1 cellular context compared by ENCODE assay signal in the genomic region with DNA sequence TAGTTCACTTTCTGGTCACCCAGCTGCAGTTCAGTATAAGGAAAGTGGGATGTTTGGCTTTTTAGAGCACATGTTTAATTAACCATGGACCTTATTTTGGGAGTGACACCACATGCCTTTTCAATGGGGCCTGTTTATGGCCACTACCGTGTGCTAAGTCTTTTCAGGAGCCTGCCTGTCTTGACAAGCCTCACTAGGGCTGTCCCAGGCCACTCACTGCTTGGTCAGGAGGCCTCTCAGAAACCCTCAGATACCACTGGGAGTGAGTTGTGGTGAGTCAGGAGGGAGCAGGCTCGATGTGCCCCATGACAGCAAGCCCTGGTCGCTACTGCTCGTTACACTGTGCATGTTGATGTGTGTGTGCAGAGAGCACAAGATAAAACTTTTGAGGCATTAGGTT.
TF ChIP-seq lines count a peak whose summit lies in the region.

No MANE protein-coding gene starts in this region.

TF ChIP-seq in GM23338, 12 proteins besides CTCF, POLR2A, EP300 and RAD21 (continued from another document):
- TF ChIP-seq, protein P1, sequence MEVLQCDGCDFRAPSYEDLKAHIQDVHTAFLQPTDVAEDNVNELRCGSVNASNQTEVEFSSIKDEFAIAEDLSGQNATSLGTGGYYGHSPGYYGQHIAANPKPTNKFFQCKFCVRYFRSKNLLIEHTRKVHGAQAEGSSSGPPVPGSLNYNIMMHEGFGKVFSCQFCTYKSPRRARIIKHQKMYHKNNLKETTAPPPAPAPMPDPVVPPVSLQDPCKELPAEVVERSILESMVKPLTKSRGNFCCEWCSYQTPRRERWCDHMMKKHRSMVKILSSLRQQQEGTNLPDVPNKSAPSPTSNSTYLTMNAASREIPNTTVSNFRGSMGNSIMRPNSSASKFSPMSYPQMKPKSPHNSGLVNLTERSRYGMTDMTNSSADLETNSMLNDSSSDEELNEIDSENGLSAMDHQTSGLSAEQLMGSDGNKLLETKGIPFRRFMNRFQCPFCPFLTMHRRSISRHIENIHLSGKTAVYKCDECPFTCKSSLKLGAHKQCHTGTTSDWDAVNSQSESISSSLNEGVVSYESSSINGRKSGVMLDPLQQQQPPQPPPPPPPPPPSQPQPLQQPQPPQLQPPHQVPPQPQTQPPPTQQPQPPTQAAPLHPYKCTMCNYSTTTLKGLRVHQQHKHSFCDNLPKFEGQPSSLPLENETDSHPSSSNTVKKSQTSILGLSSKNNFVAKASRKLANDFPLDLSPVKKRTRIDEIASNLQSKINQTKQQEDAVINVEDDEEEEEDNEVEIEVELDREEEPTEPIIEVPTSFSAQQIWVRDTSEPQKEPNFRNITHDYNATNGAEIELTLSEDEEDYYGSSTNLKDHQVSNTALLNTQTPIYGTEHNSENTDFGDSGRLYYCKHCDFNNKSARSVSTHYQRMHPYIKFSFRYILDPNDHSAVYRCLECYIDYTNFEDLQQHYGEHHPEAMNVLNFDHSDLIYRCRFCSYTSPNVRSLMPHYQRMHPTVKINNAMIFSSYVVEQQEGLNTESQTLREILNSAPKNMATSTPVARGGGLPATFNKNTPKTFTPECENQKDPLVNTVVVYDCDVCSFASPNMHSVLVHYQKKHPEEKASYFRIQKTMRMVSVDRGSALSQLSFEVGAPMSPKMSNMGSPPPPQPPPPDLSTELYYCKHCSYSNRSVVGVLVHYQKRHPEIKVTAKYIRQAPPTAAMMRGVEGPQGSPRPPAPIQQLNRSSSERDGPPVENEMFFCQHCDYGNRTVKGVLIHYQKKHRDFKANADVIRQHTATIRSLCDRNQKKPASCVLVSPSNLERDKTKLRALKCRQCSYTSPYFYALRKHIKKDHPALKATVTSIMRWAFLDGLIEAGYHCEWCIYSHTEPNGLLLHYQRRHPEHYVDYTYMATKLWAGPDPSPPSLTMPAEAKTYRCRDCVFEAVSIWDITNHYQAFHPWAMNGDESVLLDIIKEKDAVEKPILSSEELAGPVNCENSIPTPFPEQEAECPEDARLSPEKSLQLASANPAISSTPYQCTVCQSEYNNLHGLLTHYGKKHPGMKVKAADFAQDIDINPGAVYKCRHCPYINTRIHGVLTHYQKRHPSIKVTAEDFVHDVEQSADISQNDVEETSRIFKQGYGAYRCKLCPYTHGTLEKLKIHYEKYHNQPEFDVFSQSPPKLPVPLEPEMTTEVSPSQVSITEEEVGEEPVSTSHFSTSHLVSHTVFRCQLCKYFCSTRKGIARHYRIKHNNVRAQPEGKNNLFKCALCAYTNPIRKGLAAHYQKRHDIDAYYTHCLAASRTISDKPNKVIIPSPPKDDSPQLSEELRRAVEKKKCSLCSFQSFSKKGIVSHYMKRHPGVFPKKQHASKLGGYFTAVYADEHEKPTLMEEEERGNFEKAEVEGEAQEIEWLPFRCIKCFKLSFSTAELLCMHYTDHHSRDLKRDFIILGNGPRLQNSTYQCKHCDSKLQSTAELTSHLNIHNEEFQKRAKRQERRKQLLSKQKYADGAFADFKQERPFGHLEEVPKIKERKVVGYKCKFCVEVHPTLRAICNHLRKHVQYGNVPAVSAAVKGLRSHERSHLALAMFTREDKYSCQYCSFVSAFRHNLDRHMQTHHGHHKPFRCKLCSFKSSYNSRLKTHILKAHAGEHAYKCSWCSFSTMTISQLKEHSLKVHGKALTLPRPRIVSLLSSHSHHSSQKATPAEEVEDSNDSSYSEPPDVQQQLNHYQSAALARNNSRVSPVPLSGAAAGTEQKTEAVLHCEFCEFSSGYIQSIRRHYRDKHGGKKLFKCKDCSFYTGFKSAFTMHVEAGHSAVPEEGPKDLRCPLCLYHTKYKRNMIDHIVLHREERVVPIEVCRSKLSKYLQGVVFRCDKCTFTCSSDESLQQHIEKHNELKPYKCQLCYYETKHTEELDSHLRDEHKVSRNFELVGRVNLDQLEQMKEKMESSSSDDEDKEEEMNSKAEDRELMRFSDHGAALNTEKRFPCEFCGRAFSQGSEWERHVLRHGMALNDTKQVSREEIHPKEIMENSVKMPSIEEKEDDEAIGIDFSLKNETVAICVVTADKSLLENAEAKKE (CRISPR knock-in tag; IDR thresholded peaks at IDR 0.05) = no peak
- TF ChIP-seq CREB1 (CRISPR knock-in tag; IDR thresholded peaks at IDR 0.05; ENCODE audit: low read depth) (no peak), STAT1 (IDR thresholded peaks at IDR 0.05; ENCODE audit: unreplicated experiment) (no peak)
